In genomic region chr12:130014485-130014807, GRCh38 we compare ENCODE assay signal across 16 cellular contexts.
DNase-seq lines count a peak whose midpoint lies in the region; ATAC-seq, FAIRE-seq and TF ChIP-seq lines count a peak whose summit lies in the region.
"Had no signal": no experiment of that assay in that cellular context is flagged by ENCODE, and none has a peak within 500 bp of the region (broad histone marks: within the 10 kb centered on the region; RNA-seq: fewer than 3 reads in every experiment).

No MANE protein-coding gene starts in this region.

- CTCF ChIA-PET in activated CD8-positive, alpha-beta T cell treated with anti-CD3 and anti-CD28 coated beads for 36 hours (lab: Charles Lee): interaction anchor here (0.7 to 3.2 kb wide), 13 partner anchors 8 to 1755 kb away, joined by 3 to 24 read pairs (median 4); no protein-coding TSS in a partner anchor
- CTCF ChIA-PET in activated CD8-positive, alpha-beta T cell treated with anti-CD3 and anti-CD28 coated beads, Interleukin-2, amount 10 ng/mL, durations not matched to agents 7 days and 5 days (lab: Charles Lee): interaction anchor here (0.6 to 2.5 kb wide), 9 partner anchors 11 to 1044 kb away, joined by 3 to 21 read pairs (median 3); no protein-coding TSS in a partner anchor
- CTCF ChIA-PET in H1 (lab: Charles Lee; ENCODE audit: partially characterized antibody): interaction anchor here (0.6 to 10.0 kb wide), 76 partner anchors 9 to 1180 kb away, joined by 3 to 89 read pairs (median 4); partner anchors contain the start of gene FZD10

- H2BK120ac ChIP-seq in H1 (replicated peaks; ENCODE audit: low read depth, low read length): no peak overlapping the region

- H3K27ac ChIP-seq in H1 (ENCODE audit: low read depth, low read length) (no peak overlapping the region), Peyer's patch (no peak overlapping the region)
- H3K27ac ChIP-seq: BLaER1 treated with 17β-estradiol and CSF1 and Interleukin-3, amounts not matched to agents 10 nM and 100 nM; suprapubic skin had no signal

- H3K56ac ChIP-seq in H1 (replicated peaks; ENCODE audit: insufficient read length, low read depth, low read length): no peak overlapping the region

- TF ChIP-seq POLR2A in H1 (IDR thresholded peaks at IDR 0.05; ENCODE audit: control extremely low read depth in 1 of 2, low read depth in 2 of 2, low read length in 2 of 2) (no peak), GM12891 (IDR thresholded peaks at IDR 0.05; ENCODE audit: low read depth, low read length) (no peak), Peyer's patch (IDR thresholded peaks at IDR 0.05) (no peak)

- H4K5ac ChIP-seq in H1 (ENCODE audit: insufficient read length, low read depth, low read length): no peak overlapping the region

- no peak overlapping the region for H3K14ac ChIP-seq in H1 (ENCODE audit: insufficient read length)

- no peak overlapping the region for H2AFZ ChIP-seq in H1 (ENCODE audit: low read length)

- H2BK15ac ChIP-seq in H1 (ENCODE audit: low read length): peak overlapping the region; percentile 98; the same call in 1 of the 2 replicates

- H3K27ac Mint-ChIP-seq in activated CD8-positive, alpha-beta T cell treated with anti-CD3 and anti-CD28 coated beads for 36 hours: no peak overlapping the region
- H3K27ac Mint-ChIP-seq in activated CD8-positive, alpha-beta T cell treated with anti-CD3 and anti-CD28 coated beads, Interleukin-2, amount 10 ng/mL, durations not matched to agents 7 days and 5 days: no peak overlapping the region
- H3K27ac Mint-ChIP-seq: activated naive CD4-positive, alpha-beta T cell treated with anti-CD3 and anti-CD28 coated beads, Interleukin-2, amount 50 U/mL, for 72 hours; immature natural killer cell; naive thymus-derived CD8-positive, alpha-beta T cell had no signal

- no peak overlapping the region for H3K4ac ChIP-seq in H1 (replicated peaks; ENCODE audit: insufficient read length, low read depth, low read length)

- H2AK5ac ChIP-seq in H1 (ENCODE audit: low read depth, low read length): no peak overlapping the region

- H3K9ac ChIP-seq in H1 (replicated peaks in 1 of 4; ENCODE audit: extremely low read depth in 1 of 4, low read depth in 3 of 4, low read length in 3 of 4): no peak overlapping the region
- H3K9ac ChIP-seq: BLaER1 treated with 17β-estradiol and CSF1 and Interleukin-3, amounts not matched to agents 10 nM and 100 nM had no signal

- no peak for FAIRE-seq in H1 (lab: Jason Lieb, UNC)
- FAIRE-seq in GM12891 (lab: Jason Lieb, UNC): no peak
- FAIRE-seq: RCC 7860 had no signal

- 24% methylated on average over 11 of the region's 11 CpGs; no CpG with 5 or more reads in 1 of the 2 experiments for WGBS in H1 (ENCODE audit: extremely low coverage in 1 of 2, insufficient coverage in 1 of 2, insufficient read length in 1 of 2, insufficient replicate concordance in 2 of 2, low coverage in 1 of 2, low lambda C conversion rate in 2 of 2, missing lambda C conversion rate in 1 of 2), 2 experiments

- no peak for ATAC-seq in activated CD8-positive, alpha-beta T cell treated with anti-CD3 and anti-CD28 coated beads for 36 hours
- no peak for ATAC-seq in activated CD8-positive, alpha-beta T cell treated with anti-CD3 and anti-CD28 coated beads, Interleukin-2, amount 10 ng/mL, durations not matched to agents 7 days and 5 days

- H2BK12ac ChIP-seq in H1 (ENCODE audit: low read depth, low read length): 0 out of 2 replicates have a peak overlapping the region, but pooled peaks have one; percentile 84

- 0 out of 2 replicates have a peak overlapping the region, but pooled peaks have one; percentile 61 for H2BK20ac ChIP-seq in H1 (ENCODE audit: low read length)

- peaks cover 12% of the 10 kb centered on the region for H3K27me3 Mint-ChIP-seq in activated CD8-positive, alpha-beta T cell treated with anti-CD3 and anti-CD28 coated beads for 36 hours
- no peaks in the 10 kb centered on the region for H3K27me3 Mint-ChIP-seq in activated CD8-positive, alpha-beta T cell treated with anti-CD3 and anti-CD28 coated beads, Interleukin-2, amount 10 ng/mL, durations not matched to agents 7 days and 5 days (ENCODE audit: low read depth)

- peaks cover 0 to 9% (median 6%) of the 10 kb centered on the region in 4 experiments; a peak in 3 of 7 replicates for H3K27me3 ChIP-seq in H1 (replicated peaks in 1 of 4; ENCODE audit: control insufficient read depth in 3 of 4, extremely low read depth in 1 of 4, insufficient read depth in 3 of 4, low read length in 3 of 4)
- no peaks in the 10 kb centered on the region for H3K27me3 ChIP-seq in Peyer's patch

- no peak overlapping the region for H3K18ac ChIP-seq in H1 (ENCODE audit: extremely low read depth, low read length)

- intact Hi-C loops in activated CD8-positive, alpha-beta T cell treated with anti-CD3 and anti-CD28 coated beads for 36 hours (cut with micrococcal nuclease): loop anchor here (5.0 kb wide), 1 partner anchor 822 kb away; no protein-coding TSS in a partner anchor

- H3K23ac ChIP-seq in H1 (ENCODE audit: insufficient read length): no peak overlapping the region

- no peak overlapping the region for H2BK5ac ChIP-seq in H1 (ENCODE audit: low read depth, low read length)

- no peaks in the 10 kb centered on the region for H3K79me2 ChIP-seq in H1 (ENCODE audit: control insufficient read depth in 1 of 2, insufficient read depth in 2 of 2, low read length in 2 of 2)

- H3K9me3 Mint-ChIP-seq in activated CD8-positive, alpha-beta T cell treated with anti-CD3 and anti-CD28 coated beads for 36 hours: no peaks in the 10 kb centered on the region
- H3K9me3 Mint-ChIP-seq in activated CD8-positive, alpha-beta T cell treated with anti-CD3 and anti-CD28 coated beads, Interleukin-2, amount 10 ng/mL, durations not matched to agents 7 days and 5 days (ENCODE audit: insufficient read depth): no peaks in the 10 kb centered on the region
- H3K9me3 Mint-ChIP-seq: activated naive CD4-positive, alpha-beta T cell treated with anti-CD3 and anti-CD28 coated beads, Interleukin-2, amount 50 U/mL, for 72 hours; immature natural killer cell; naive thymus-derived CD8-positive, alpha-beta T cell had no signal

- TF ChIP-seq CTCF in activated CD8-positive, alpha-beta T cell treated with anti-CD3 and anti-CD28 coated beads for 36 hours (IDR thresholded peaks at IDR 0.05): no peak
- TF ChIP-seq CTCF in H1 (IDR thresholded peaks at IDR 0.05; ENCODE audit: control extremely low read depth in 1 of 3, insufficient read depth in 1 of 3, low read depth in 1 of 3, low read length in 3 of 3) (peak; percentile 49 to 70 (median 70)), Peyer's patch (IDR thresholded peaks at IDR 0.05) (no peak)

- no peaks in the 10 kb centered on the region for H4K20me1 ChIP-seq in H1 (replicated peaks in 1 of 2; ENCODE audit: control insufficient read depth in 1 of 2, insufficient read depth in 2 of 2, low read length in 2 of 2)
- H4K20me1 ChIP-seq: BLaER1 treated with 17β-estradiol and CSF1 and Interleukin-3, amounts not matched to agents 10 nM and 100 nM had no signal

- H3K9me3 ChIP-seq in H1 (ENCODE audit: insufficient read depth in 2 of 2, low read depth in 1 of 2, low read length in 1 of 2): no peaks in the 10 kb centered on the region
- no peaks in the 10 kb centered on the region for H3K9me3 ChIP-seq in Peyer's patch
- H3K9me3 ChIP-seq: BLaER1 treated with 17β-estradiol and CSF1 and Interleukin-3, amounts not matched to agents 10 nM and 100 nM; suprapubic skin had no signal

- H3K4me1 Mint-ChIP-seq in activated CD8-positive, alpha-beta T cell treated with anti-CD3 and anti-CD28 coated beads for 36 hours (ENCODE audit: low read depth): no peaks in the 10 kb centered on the region
- H3K4me1 Mint-ChIP-seq in activated CD8-positive, alpha-beta T cell treated with anti-CD3 and anti-CD28 coated beads, Interleukin-2, amount 10 ng/mL, durations not matched to agents 7 days and 5 days (ENCODE audit: low read depth): no peaks in the 10 kb centered on the region
- H3K4me1 Mint-ChIP-seq: immature natural killer cell; naive thymus-derived CD8-positive, alpha-beta T cell had no signal

- POLR2A ChIA-PET in activated CD8-positive, alpha-beta T cell treated with anti-CD3 and anti-CD28 coated beads for 36 hours (lab: Charles Lee): no interaction called here
- POLR2A ChIA-PET in activated CD8-positive, alpha-beta T cell treated with anti-CD3 and anti-CD28 coated beads, Interleukin-2, amount 10 ng/mL, durations not matched to agents 7 days and 5 days (lab: Charles Lee): no interaction called here
- POLR2A ChIA-PET in H1 (lab: Charles Lee; ENCODE audit: partially characterized antibody): no interaction called here

- no peak overlapping the region for H4K91ac ChIP-seq in H1 (replicated peaks; ENCODE audit: insufficient read length, low read length)

- TF ChIP-seq EP300 in H1 (IDR thresholded peaks at IDR 0.05; ENCODE audit: borderline replicate concordance in 1 of 2, low read depth in 2 of 2, low read length in 2 of 2): no peak

- no peaks in the 10 kb centered on the region for H3K79me1 ChIP-seq in H1 (ENCODE audit: low read depth, low read length)

- H3K4me2 ChIP-seq in H1 (ENCODE audit: insufficient read depth in 1 of 2, low read depth in 2 of 2, low read length in 2 of 2): peak overlapping the region; percentile 10 to 57; a peak in 3 of 4 replicates

- peaks cover 0 to 11% (median 5%) of the 10 kb centered on the region in 4 experiments; a peak in 3 of 7 replicates for H3K4me1 ChIP-seq in H1 (replicated peaks in 1 of 4; ENCODE audit: control insufficient read depth in 3 of 4, insufficient read depth in 4 of 4, low read length in 3 of 4)
- no peaks in the 10 kb centered on the region for H3K4me1 ChIP-seq in Peyer's patch

- no peak overlapping the region for H3K4me3 Mint-ChIP-seq in activated CD8-positive, alpha-beta T cell treated with anti-CD3 and anti-CD28 coated beads for 36 hours
- H3K4me3 Mint-ChIP-seq in activated CD8-positive, alpha-beta T cell treated with anti-CD3 and anti-CD28 coated beads, Interleukin-2, amount 10 ng/mL, durations not matched to agents 7 days and 5 days: no peak overlapping the region
- H3K4me3 Mint-ChIP-seq: immature natural killer cell; naive thymus-derived CD8-positive, alpha-beta T cell had no signal

- TF ChIP-seq RAD21 in H1 (IDR thresholded peaks at IDR 0.05 in 1 of 2, conservative IDR thresholded peaks at IDR 0.05 in 1 of 2; ENCODE audit: low read depth in 2 of 2, low read length in 2 of 2): peak in 1 of 2 experiments; percentile 26; a peak in 1 of 4 replicates

- H3K23me2 ChIP-seq in H1 (ENCODE audit: low read depth, low read length): peaks cover 6% of the 10 kb centered on the region; the same call in 1 of the 2 replicates

- peak; percentile 3 for DNase-seq in activated CD8-positive, alpha-beta T cell treated with anti-CD3 and anti-CD28 coated beads for 36 hours
- no peak for DNase-seq in activated CD8-positive, alpha-beta T cell treated with anti-CD3 and anti-CD28 coated beads, Interleukin-2, amount 10 ng/mL, durations not matched to agents 7 days and 5 days
- DNase-seq in NCI-H1930 (lab: John Stamatoyannopoulos, UW) (peak; percentile 13 to 17), H1 (ENCODE audit: low read depth in 1 of 2, low spot score in 2 of 2) (peak in 1 of 2 experiments; percentile 68), pons (ENCODE audit: low spot score) (peak; percentile 35), GM12891 (ENCODE audit: insufficient read length, low spot score) (no peak), Peyer's patch (no peak), NCI-H226 (no peak)
- DNase-seq: NCI-H1048, T1000 had no signal

- H3K36me3 ChIP-seq in H1 (ENCODE audit: control insufficient read depth in 2 of 4, insufficient read depth in 4 of 4, low read length in 3 of 4) (no peaks in the 10 kb centered on the region; a peak in 1 of 8 replicates), Peyer's patch (no peaks in the 10 kb centered on the region)
- H3K36me3 ChIP-seq: BLaER1 treated with 17β-estradiol and CSF1 and Interleukin-3, amounts not matched to agents 10 nM and 100 nM; suprapubic skin had no signal

- H3K36me3 Mint-ChIP-seq in activated CD8-positive, alpha-beta T cell treated with anti-CD3 and anti-CD28 coated beads for 36 hours (ENCODE audit: low read depth): no peaks in the 10 kb centered on the region
- H3K36me3 Mint-ChIP-seq in activated CD8-positive, alpha-beta T cell treated with anti-CD3 and anti-CD28 coated beads, Interleukin-2, amount 10 ng/mL, durations not matched to agents 7 days and 5 days (ENCODE audit: low read depth): no peaks in the 10 kb centered on the region
- H3K36me3 Mint-ChIP-seq: activated naive CD4-positive, alpha-beta T cell treated with anti-CD3 and anti-CD28 coated beads, Interleukin-2, amount 50 U/mL, for 72 hours; immature natural killer cell; naive thymus-derived CD8-positive, alpha-beta T cell had no signal

- H3K4me3 ChIP-seq in H1 (ENCODE audit: extremely low read depth in 1 of 4, insufficient read depth in 2 of 4, low read depth in 3 of 4, low read length in 4 of 4) (peak overlapping the region in 1 of 4 experiments; percentile 45; a peak in 2 of 8 replicates), Peyer's patch (no peak overlapping the region)
- H3K4me3 ChIP-seq: BLaER1 treated with 17β-estradiol and CSF1 and Interleukin-3, amounts not matched to agents 10 nM and 100 nM; suprapubic skin had no signal

- no peak overlapping the region for H4K8ac ChIP-seq in H1 (ENCODE audit: extremely low read depth, insufficient read depth, low read length)

Comparison
In these comparisons a context has a peak if more than half of its experiments do, and no peak if none do; other contexts are left out.
1. DNase-seq: peak in activated CD8-positive, alpha-beta T cell treated with anti-CD3 and anti-CD28 coated beads for 36 hours (single experiment), NCI-H1930 (2 of 2) and pons (single experiment); none in activated CD8-positive, alpha-beta T cell treated with anti-CD3 and anti-CD28 coated beads, Interleukin-2, amount 10 ng/mL, durations not matched to agents 7 days and 5 days (single experiment), GM12891 (single experiment), Peyer's patch (0 of 3) and NCI-H226 (single experiment).
2. CTCF ChIP-seq: peak in H1 (3 of 3); none in activated CD8-positive, alpha-beta T cell treated with anti-CD3 and anti-CD28 coated beads for 36 hours (single experiment) and Peyer's patch (0 of 6).